Comparison of ENCODE assay signal across 8 cellular contexts in the genomic region with DNA sequence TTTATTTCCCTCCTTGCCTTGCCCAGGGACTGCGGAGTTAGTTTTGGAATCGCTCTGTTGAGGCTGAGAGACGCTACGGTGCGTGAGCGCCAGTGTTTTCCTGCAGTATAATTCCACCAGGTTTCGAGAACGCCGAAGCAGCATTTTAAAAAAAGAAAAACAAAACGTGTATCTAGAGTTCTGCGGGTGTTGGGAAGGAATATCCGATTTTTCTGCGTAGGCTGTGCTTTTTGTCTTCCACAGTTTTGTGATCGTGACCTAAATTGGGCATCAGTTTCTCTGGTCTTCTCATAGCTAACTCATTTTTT. TPM values are rescaled to one million over a fixed set of nuclear protein-coding genes. Genes with fewer than 3 reads are reported as not detected.
DNase-seq lines count a peak whose midpoint lies in the region; ATAC-seq and TF ChIP-seq lines count a peak whose summit lies in the region.

No MANE protein-coding gene starts in this region.

- CTCF ChIA-PET in naive thymus-derived CD4-positive, alpha-beta T cell (lab: Charles Lee): no interaction called here
- CTCF ChIA-PET in HEK293T (lab: Yijun Ruan, JAX): no interaction called here

- peak overlapping the region; percentile 72 for H3K4me3 ChIP-seq in BE2C (ENCODE audit: low read depth, low read length)
- peak overlapping the region; percentile 84 for H3K4me3 ChIP-seq in HUES48 (ENCODE audit: low read depth, low read length)
- peak overlapping the region; percentile 83 for H3K4me3 ChIP-seq in naive thymus-derived CD4-positive, alpha-beta T cell (ENCODE audit: low read length)

- no peaks in the 10 kb centered on the region for H3K9me3 Mint-ChIP-seq in central memory CD8-positive, alpha-beta T cell
- H3K9me3 Mint-ChIP-seq in naive thymus-derived CD4-positive, alpha-beta T cell: no peaks in the 10 kb centered on the region

- no peaks in the 10 kb centered on the region for H3K27me3 Mint-ChIP-seq in central memory CD8-positive, alpha-beta T cell
- H3K27me3 Mint-ChIP-seq in naive thymus-derived CD4-positive, alpha-beta T cell: no peaks in the 10 kb centered on the region

- H3K4me1 ChIP-seq in BE2C (no peaks in the 10 kb centered on the region), HUES48 (ENCODE audit: control insufficient read depth, insufficient read depth, low read length) (peaks cover 9% of the 10 kb centered on the region)
- H3K4me1 ChIP-seq in naive thymus-derived CD4-positive, alpha-beta T cell (ENCODE audit: control insufficient read depth in 2 of 2, insufficient read depth in 2 of 2, low read length in 2 of 2): peaks cover 9 to 11% of the 10 kb centered on the region in 2 donors

- POLR2A ChIA-PET in naive thymus-derived CD4-positive, alpha-beta T cell (lab: Charles Lee): interaction anchor here (0.7 kb wide), 2 partner anchors 75 kb away, joined by 3 to 4 read pairs; no protein-coding TSS in a partner anchor
- POLR2A ChIA-PET in HEK293T (lab: Yijun Ruan, JAX): interaction anchor here (1.0 to 1.3 kb wide), 2 partner anchors 18 to 75 kb away, joined by 3 to 6 read pairs; no protein-coding TSS in a partner anchor

- no peak for ATAC-seq in central memory CD8-positive, alpha-beta T cell (replicated peaks; ENCODE audit: extremely low read depth, poor library complexity, severe bottlenecking)
- no peak for ATAC-seq in naive thymus-derived CD4-positive, alpha-beta T cell

- H3K27me3 ChIP-seq in BE2C (no peaks in the 10 kb centered on the region), HUES48 (ENCODE audit: control insufficient read depth, insufficient read depth, low read length) (no peaks in the 10 kb centered on the region)
- no peaks in the 10 kb centered on the region for H3K27me3 ChIP-seq in naive thymus-derived CD4-positive, alpha-beta T cell (ENCODE audit: control insufficient read depth in 2 of 2, insufficient read depth in 2 of 2, low read length in 2 of 2)

- peak overlapping the region; percentile 86 for H3K4me3 Mint-ChIP-seq in central memory CD8-positive, alpha-beta T cell
- H3K4me3 Mint-ChIP-seq in naive thymus-derived CD4-positive, alpha-beta T cell: peak overlapping the region; percentile 83 to 97 (median 93)

- intact Hi-C loops in naive thymus-derived CD4-positive, alpha-beta T cell (cut with micrococcal nuclease): loop anchor here (1.0 to 10.0 kb wide), 16 partner anchors 19 to 1983 kb away; partner anchors contain the start of genes ALG10 (in 2 of the 2), CAPRIN2 (in 2 of the 2), ETFBKMT (in 2 of the 2) and SINHCAF (in 2 of the 2)

- H3K36me3 Mint-ChIP-seq in central memory CD8-positive, alpha-beta T cell (ENCODE audit: insufficient read depth): peaks cover 12% of the 10 kb centered on the region
- peaks cover 0 to under 1% (median 0%) of the 10 kb centered on the region in 5 donors for H3K36me3 Mint-ChIP-seq in naive thymus-derived CD4-positive, alpha-beta T cell

- TF ChIP-seq CTCF in BE2C (IDR thresholded peaks at IDR 0.05; ENCODE audit: low read depth, low read length): no peak

- H3K9me3 ChIP-seq in BE2C: no peaks in the 10 kb centered on the region
- no peaks in the 10 kb centered on the region for H3K9me3 ChIP-seq in HUES48 (ENCODE audit: control insufficient read depth, insufficient read depth, low read length)
- no peaks in the 10 kb centered on the region for H3K9me3 ChIP-seq in naive thymus-derived CD4-positive, alpha-beta T cell (ENCODE audit: control insufficient read depth in 2 of 3, low read length in 3 of 3)

- peak overlapping the region; percentile 71 for H3K27ac Mint-ChIP-seq in central memory CD8-positive, alpha-beta T cell (ENCODE audit: low read depth)
- peak overlapping the region; percentile 49 to 94 (median 88) for H3K27ac Mint-ChIP-seq in naive thymus-derived CD4-positive, alpha-beta T cell

- DNase-seq in BE2C: no peak
- DNase-seq in central memory CD8-positive, alpha-beta T cell (ENCODE audit: low spot score in 2 of 2): no peak
- DNase-seq in naive thymus-derived CD4-positive, alpha-beta T cell: no peak
- DNase-seq in medulla oblongata (ENCODE audit: extremely low spot score): no peak
- DNase-seq in HEK293T (ENCODE audit: extremely low spot score): no peak
- no peak for DNase-seq in 8988T
- DNase-seq in T1000 (lab: John Stamatoyannopoulos, UW): no peak

- peak overlapping the region; percentile 93 for H3K27ac ChIP-seq in HUES48 (ENCODE audit: low read depth, low read length)
- peak overlapping the region; percentile 82 for H3K27ac ChIP-seq in naive thymus-derived CD4-positive, alpha-beta T cell (ENCODE audit: low read depth, low read length)

- H3K36me3 ChIP-seq in BE2C (peaks cover 10% of the 10 kb centered on the region), HUES48 (ENCODE audit: control insufficient read depth, insufficient read depth, low read length) (peaks cover 4% of the 10 kb centered on the region; the same call in 1 of the 2 replicates)
- H3K36me3 ChIP-seq in naive thymus-derived CD4-positive, alpha-beta T cell (ENCODE audit: control insufficient read depth in 2 of 3, insufficient read depth in 3 of 3, low read length in 3 of 3): no peaks in the 10 kb centered on the region

- peaks cover 19% of the 10 kb centered on the region for H3K4me1 Mint-ChIP-seq in central memory CD8-positive, alpha-beta T cell
- H3K4me1 Mint-ChIP-seq in naive thymus-derived CD4-positive, alpha-beta T cell: peaks cover 16 to 39% (median 31%) of the 10 kb centered on the region in 7 donors

- peak overlapping the region; percentile 84 for H3K9ac ChIP-seq in HUES48 (ENCODE audit: low read depth, low read length)

TF ChIP-seq in HEK293T, 16 proteins besides CTCF, POLR2A, EP300 and RAD21:
- TF ChIP-seq HDGF (IDR thresholded peaks at IDR 0.05; ENCODE audit: borderline replicate concordance): no peak
- TF ChIP-seq FOXA1 (IDR thresholded peaks at IDR 0.05): no peak
- TF ChIP-seq LEF1 (IDR thresholded peaks at IDR 0.05; ENCODE audit: borderline replicate concordance): no peak
- no peak for TF ChIP-seq FOXM1 (IDR thresholded peaks at IDR 0.05; ENCODE audit: borderline replicate concordance)
- no peak for TF ChIP-seq ELF4 (IDR thresholded peaks at IDR 0.05)
TF ChIP-seq in HEK293T: peak in this region for 0.

RNA-seq across cellular contexts. Expression of gene DNM1L, which starts 0.8 kb away (rescaled TPM):
- polyA plus RNA-seq in BE2C (2012; ENCODE audit: insufficient read depth, insufficient read length, low read depth): 80.5 TPM
- 10 to 100 TPM; 41.6 to 68.4 (median 58.9) TPM for total RNA-seq in naive thymus-derived CD4-positive, alpha-beta T cell
- polyA plus RNA-seq in naive thymus-derived CD4-positive, alpha-beta T cell: 10 to 100 TPM; 17.4 to 28.0 TPM
